1 cellular context compared by ENCODE assay signal in genomic region chr5:132500931-132501628, GRCh38.
TF ChIP-seq lines count a peak whose summit lies in the region.

No MANE protein-coding gene starts in this region.

TF ChIP-seq in HEK293, 187 proteins besides CTCF, POLR2A, EP300 and RAD21 (continued from another document):
- TF ChIP-seq, protein P1, sequence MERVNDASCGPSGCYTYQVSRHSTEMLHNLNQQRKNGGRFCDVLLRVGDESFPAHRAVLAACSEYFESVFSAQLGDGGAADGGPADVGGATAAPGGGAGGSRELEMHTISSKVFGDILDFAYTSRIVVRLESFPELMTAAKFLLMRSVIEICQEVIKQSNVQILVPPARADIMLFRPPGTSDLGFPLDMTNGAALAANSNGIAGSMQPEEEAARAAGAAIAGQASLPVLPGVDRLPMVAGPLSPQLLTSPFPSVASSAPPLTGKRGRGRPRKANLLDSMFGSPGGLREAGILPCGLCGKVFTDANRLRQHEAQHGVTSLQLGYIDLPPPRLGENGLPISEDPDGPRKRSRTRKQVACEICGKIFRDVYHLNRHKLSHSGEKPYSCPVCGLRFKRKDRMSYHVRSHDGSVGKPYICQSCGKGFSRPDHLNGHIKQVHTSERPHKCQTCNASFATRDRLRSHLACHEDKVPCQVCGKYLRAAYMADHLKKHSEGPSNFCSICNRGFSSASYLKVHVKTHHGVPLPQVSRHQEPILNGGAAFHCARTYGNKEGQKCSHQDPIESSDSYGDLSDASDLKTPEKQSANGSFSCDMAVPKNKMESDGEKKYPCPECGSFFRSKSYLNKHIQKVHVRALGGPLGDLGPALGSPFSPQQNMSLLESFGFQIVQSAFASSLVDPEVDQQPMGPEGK (tag by site-specific recombination; IDR thresholded peaks at IDR 0.05) = peak; percentile 78
- TF ChIP-seq ZFP41 (tag by site-specific recombination; IDR thresholded peaks at IDR 0.05; ENCODE audit: borderline replicate concordance) = no peak
- TF ChIP-seq GLIS2 (tag by site-specific recombination; IDR thresholded peaks at IDR 0.05) = peak; percentile 85
- TF ChIP-seq ZNF292 (tag by site-specific recombination; IDR thresholded peaks at IDR 0.05; ENCODE audit: borderline replicate concordance, low read depth) = no peak
- TF ChIP-seq ZNF132 (tag by site-specific recombination; IDR thresholded peaks at IDR 0.05; ENCODE audit: borderline replicate concordance) = no peak
- peak; percentile 57; the same call in 1 of the 2 replicates for TF ChIP-seq ZEB2 (tag by site-specific recombination; IDR thresholded peaks at IDR 0.05)
- TF ChIP-seq GLIS1 (tag by site-specific recombination; IDR thresholded peaks at IDR 0.05) = peak; percentile 88
- peak; percentile 92 for TF ChIP-seq ZNF654 (tag by site-specific recombination; IDR thresholded peaks at IDR 0.05; ENCODE audit: low read depth)
- TF ChIP-seq ZNF48 (tag by site-specific recombination; IDR thresholded peaks at IDR 0.05) = no peak
- peak; percentile 32; the same call in 1 of the 2 replicates for TF ChIP-seq KLF17 (tag by site-specific recombination; IDR thresholded peaks at IDR 0.05)
- peak; percentile 99 for TF ChIP-seq ZIC2 (tag by site-specific recombination; IDR thresholded peaks at IDR 0.05)
- TF ChIP-seq ZNF223 (tag by site-specific recombination; IDR thresholded peaks at IDR 0.05) = peak; percentile 72; the same call in 1 of the 2 replicates
- TF ChIP-seq ZBTB17 (tag by site-specific recombination; IDR thresholded peaks at IDR 0.05) = peak; percentile 29; the same call in 1 of the 2 replicates
- TF ChIP-seq, protein P2, sequence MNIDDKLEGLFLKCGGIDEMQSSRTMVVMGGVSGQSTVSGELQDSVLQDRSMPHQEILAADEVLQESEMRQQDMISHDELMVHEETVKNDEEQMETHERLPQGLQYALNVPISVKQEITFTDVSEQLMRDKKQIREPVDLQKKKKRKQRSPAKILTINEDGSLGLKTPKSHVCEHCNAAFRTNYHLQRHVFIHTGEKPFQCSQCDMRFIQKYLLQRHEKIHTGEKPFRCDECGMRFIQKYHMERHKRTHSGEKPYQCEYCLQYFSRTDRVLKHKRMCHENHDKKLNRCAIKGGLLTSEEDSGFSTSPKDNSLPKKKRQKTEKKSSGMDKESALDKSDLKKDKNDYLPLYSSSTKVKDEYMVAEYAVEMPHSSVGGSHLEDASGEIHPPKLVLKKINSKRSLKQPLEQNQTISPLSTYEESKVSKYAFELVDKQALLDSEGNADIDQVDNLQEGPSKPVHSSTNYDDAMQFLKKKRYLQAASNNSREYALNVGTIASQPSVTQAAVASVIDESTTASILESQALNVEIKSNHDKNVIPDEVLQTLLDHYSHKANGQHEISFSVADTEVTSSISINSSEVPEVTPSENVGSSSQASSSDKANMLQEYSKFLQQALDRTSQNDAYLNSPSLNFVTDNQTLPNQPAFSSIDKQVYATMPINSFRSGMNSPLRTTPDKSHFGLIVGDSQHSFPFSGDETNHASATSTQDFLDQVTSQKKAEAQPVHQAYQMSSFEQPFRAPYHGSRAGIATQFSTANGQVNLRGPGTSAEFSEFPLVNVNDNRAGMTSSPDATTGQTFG (tag by site-specific recombination; IDR thresholded peaks at IDR 0.05; ENCODE audit: borderline replicate concordance) = no peak
- 0 out of 2 replicates have a peak, but pooled peaks have one; percentile 32 for TF ChIP-seq KLF9 (tag by site-specific recombination; IDR thresholded peaks at IDR 0.05; ENCODE audit: low read depth)
- peak; percentile 63; the same call in 1 of the 2 replicates for TF ChIP-seq BCL11B (tag by site-specific recombination; IDR thresholded peaks at IDR 0.05; ENCODE audit: low read depth)
- 0 out of 2 replicates have a peak, but pooled peaks have one; percentile 31 for TF ChIP-seq ZNF391 (tag by site-specific recombination; IDR thresholded peaks at IDR 0.05; ENCODE audit: borderline replicate concordance, low read depth)
- TF ChIP-seq KLF1 (tag by site-specific recombination; IDR thresholded peaks at IDR 0.05) = 0 out of 2 replicates have a peak, but pooled peaks have one; percentile 31
- TF ChIP-seq SP2 (tag by site-specific recombination; IDR thresholded peaks at IDR 0.05) = no peak
- TF ChIP-seq ZNF701 (tag by site-specific recombination; IDR thresholded peaks at IDR 0.05) = no peak
- TF ChIP-seq ZNF2 (tag by site-specific recombination; IDR thresholded peaks at IDR 0.05) = peak; percentile 85
- peak; percentile 61; the same call in 1 of the 2 replicates for TF ChIP-seq ZFHX2 (tag by site-specific recombination; conservative IDR thresholded peaks at IDR 0.05)
- TF ChIP-seq SP3 (tag by site-specific recombination; IDR thresholded peaks at IDR 0.05) = no peak
- peak; percentile 78 for TF ChIP-seq ZNF423 (tag by site-specific recombination; IDR thresholded peaks at IDR 0.05)
- TF ChIP-seq ZNF184 (tag by site-specific recombination; IDR thresholded peaks at IDR 0.05) = no peak
